In the genomic region with DNA sequence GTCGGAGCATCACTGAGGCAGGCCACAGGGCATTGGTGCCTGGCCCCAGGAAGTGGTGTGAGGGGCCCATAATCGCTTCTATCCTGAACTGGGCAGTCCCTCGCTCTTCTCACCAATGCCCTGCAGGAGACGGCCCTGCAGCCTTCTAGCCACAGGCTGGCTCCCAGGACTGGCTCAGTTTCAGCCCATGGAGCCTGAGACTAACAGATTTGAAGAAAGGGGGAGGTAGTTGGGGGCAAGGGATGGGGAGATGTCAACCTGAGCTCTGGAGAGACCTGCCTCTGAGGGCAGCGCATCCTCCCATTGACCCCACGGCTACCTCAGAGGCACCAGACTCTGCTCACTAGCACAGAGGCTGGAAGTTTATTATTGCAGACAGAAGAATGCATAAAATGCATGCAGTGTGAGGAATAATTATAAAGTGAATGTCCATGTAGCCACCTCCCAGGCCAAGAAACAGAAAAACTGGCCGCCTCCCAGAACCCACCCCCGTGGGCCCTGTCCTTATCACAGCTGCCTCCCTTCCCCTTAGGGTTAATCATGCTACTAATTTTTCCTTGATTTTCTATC, we compare ENCODE assay signal across 26 cellular contexts. TPM values are rescaled to one million over a fixed set of nuclear protein-coding genes. Genes with fewer than 3 reads are reported as not detected.
DNase-seq lines count a peak whose midpoint lies in the region; ATAC-seq and TF ChIP-seq lines count a peak whose summit lies in the region.
"Had no signal": no experiment of that assay in that cellular context is flagged by ENCODE, and none has a peak within 500 bp of the region (broad histone marks: within the 10 kb centered on the region; RNA-seq: fewer than 3 reads in every experiment).

No MANE protein-coding gene starts in this region.

- 83 to 84% methylated on average over 4 to 8 of the region's 8 CpGs for WGBS in transverse colon (ENCODE audit: low coverage in 1 of 2), 2 donors

- H3K9ac ChIP-seq in muscle layer of colon (ENCODE audit: low read length) = no peak overlapping the region

- in situ Hi-C loops in transverse colon (cut with MboI; ENCODE audit: low pct_ligation_motif_present in 1 of 4, low pct_unique_long_range_greater_than_20kb in 1 of 4, low sequenced_read_pairs in 3 of 4) = no loop called here

- H3K9me3 ChIP-seq in muscle layer of colon (ENCODE audit: low read length) (no peaks in the 10 kb centered on the region), transverse colon (no peaks in the 10 kb centered on the region)

- no peak for TF ChIP-seq EP300 in transverse colon (IDR thresholded peaks at IDR 0.05; ENCODE audit: low read depth)

- no peak for TF ChIP-seq POLR2A in transverse colon (IDR thresholded peaks at IDR 0.05)

- H3K27ac ChIP-seq in muscle layer of colon (ENCODE audit: low read depth, low read length) (peak overlapping the region; percentile 85), transverse colon (peak overlapping the region in 3 of 4 donors; percentile 64 to 80 (median 78))
- H3K27ac ChIP-seq: brain microvascular endothelial cell had no signal

- H3K4me3 Mint-ChIP-seq in stimulated activated naive CD8-positive, alpha-beta T cell treated with anti-CD3 and anti-CD28 coated beads, Interleukin-15, amount 100 ng/mL, for 72 hours = no peak overlapping the region
- H3K4me3 Mint-ChIP-seq: activated CD4-positive, alpha-beta memory T cell treated with anti-CD3 and anti-CD28 coated beads, Interleukin-2, amount 10 ng/mL, durations not matched to agents 7 days and 5 days; activated naive CD4-positive, alpha-beta T cell treated with anti-CD3 and anti-CD28 coated beads, Interleukin-2, amount 10 ng/mL, durations not matched to agents 7 days and 5 days; B cell; CD4-positive, alpha-beta memory T cell; IgD-negative memory B cell; naive thymus-derived CD4-positive, alpha-beta T cell had no signal

- H3K4me1 ChIP-seq in muscle layer of colon (ENCODE audit: insufficient read depth, low read length) (peaks cover 51% of the 10 kb centered on the region), transverse colon (peaks cover 0 to 18% (median 7%) of the 10 kb centered on the region in 4 donors)

- peak; percentile 12 for ATAC-seq in stimulated activated naive CD8-positive, alpha-beta T cell treated with anti-CD3 and anti-CD28 coated beads, Interleukin-15, Interleukin-2, amounts not matched to agents 100 U/mL and 50 U/mL, for 24 hours
- no peak for ATAC-seq in stimulated activated naive CD8-positive, alpha-beta T cell treated with anti-CD3 and anti-CD28 coated beads, Interleukin-15, amount 100 ng/mL, for 72 hours
- ATAC-seq in GM18868 (IDR thresholded peaks at IDR 0.05; ENCODE audit: unreplicated experiment) (no peak), GM18520 (IDR thresholded peaks at IDR 0.05; ENCODE audit: unreplicated experiment) (no peak)
- ATAC-seq: naive thymus-derived CD4-positive, alpha-beta T cell had no signal

- no peak for TF ChIP-seq CTCF in choroid plexus epithelial cell (conservative IDR thresholded peaks at IDR 0.05; ENCODE audit: low read depth, low read length)
- no peak for TF ChIP-seq CTCF in transverse colon (IDR thresholded peaks at IDR 0.05)

- no peaks in the 10 kb centered on the region for H3K36me3 ChIP-seq in muscle layer of colon (ENCODE audit: insufficient read depth, low read length)
- H3K36me3 ChIP-seq in transverse colon = no peaks in the 10 kb centered on the region
- H3K36me3 ChIP-seq: brain microvascular endothelial cell had no signal

- no peaks in the 10 kb centered on the region for H3K27me3 ChIP-seq in muscle layer of colon (ENCODE audit: control insufficient read depth in 1 of 2, insufficient read depth in 2 of 2, low read length in 2 of 2)
- H3K27me3 ChIP-seq in transverse colon = no peaks in the 10 kb centered on the region
- H3K27me3 ChIP-seq: brain microvascular endothelial cell had no signal

- H3K4me1 Mint-ChIP-seq in stimulated activated naive CD8-positive, alpha-beta T cell treated with anti-CD3 and anti-CD28 coated beads, Interleukin-15, amount 100 ng/mL, for 72 hours = no peaks in the 10 kb centered on the region
- H3K4me1 Mint-ChIP-seq: activated CD4-positive, alpha-beta memory T cell treated with anti-CD3 and anti-CD28 coated beads, Interleukin-2, amount 10 ng/mL, durations not matched to agents 7 days and 5 days; activated naive CD4-positive, alpha-beta T cell treated with anti-CD3 and anti-CD28 coated beads, Interleukin-2, amount 10 ng/mL, durations not matched to agents 7 days and 5 days; B cell; naive thymus-derived CD4-positive, alpha-beta T cell had no signal

- no peaks in the 10 kb centered on the region for H3K9me3 Mint-ChIP-seq in stimulated activated naive CD8-positive, alpha-beta T cell treated with anti-CD3 and anti-CD28 coated beads, Interleukin-15, amount 100 ng/mL, for 72 hours
- H3K9me3 Mint-ChIP-seq: activated CD4-positive, alpha-beta memory T cell treated with anti-CD3 and anti-CD28 coated beads, Interleukin-2, amount 10 ng/mL, durations not matched to agents 7 days and 5 days; activated naive CD4-positive, alpha-beta T cell treated with anti-CD3 and anti-CD28 coated beads, Interleukin-2, amount 10 ng/mL, durations not matched to agents 7 days and 5 days; CD4-positive, alpha-beta memory T cell; IgD-negative memory B cell had no signal

- intact Hi-C loops in transverse colon (cut with DNase I; ENCODE audit: low total_unique reads) = loop anchor here (5.0 to 10.0 kb wide), 2 partner anchors 132 to 1985 kb away; a partner anchor contains a TSS

- no peaks in the 10 kb centered on the region for H3K27me3 Mint-ChIP-seq in stimulated activated naive CD8-positive, alpha-beta T cell treated with anti-CD3 and anti-CD28 coated beads, Interleukin-15, amount 100 ng/mL, for 72 hours
- H3K27me3 Mint-ChIP-seq: activated CD4-positive, alpha-beta memory T cell treated with anti-CD3 and anti-CD28 coated beads, Interleukin-2, amount 10 ng/mL, durations not matched to agents 7 days and 5 days; B cell; CD4-positive, alpha-beta memory T cell; naive thymus-derived CD4-positive, alpha-beta T cell had no signal

- no peak for DNase-seq in stimulated activated naive CD8-positive, alpha-beta T cell treated with anti-CD3 and anti-CD28 coated beads, Interleukin-15, Interleukin-2, amounts not matched to agents 100 U/mL and 50 U/mL, for 24 hours
- DNase-seq in stimulated activated naive CD8-positive, alpha-beta T cell treated with anti-CD3 and anti-CD28 coated beads, Interleukin-15, amount 100 ng/mL, for 72 hours = no peak
- DNase-seq in choroid plexus epithelial cell (ENCODE audit: low read depth) (peak; percentile 72), transverse colon (no peak), SIG-M5 treated with dmso at 0.1 percent for 504 hours (lab: John Stamatoyannopoulos, UW; ENCODE audit: unreplicated experiment) (no peak)
- DNase-seq: activated CD4-positive, alpha-beta memory T cell treated with anti-CD3 and anti-CD28 coated beads, Interleukin-2, amount 10 ng/mL, durations not matched to agents 7 days and 5 days; activated CD4-positive, CD25-positive, alpha-beta regulatory T cell treated with anti-CD3 and anti-CD28 coated beads, Interleukin-2, amount 50 U/mL, for 72 hours; activated CD8-positive, alpha-beta memory T cell treated with anti-CD3 and anti-CD28 coated beads, Interleukin-2, amount 50 U/mL, for 4 hours; activated naive CD4-positive, alpha-beta T cell treated with anti-CD3 and anti-CD28 coated beads, Interleukin-2, amount 10 ng/mL, durations not matched to agents 7 days and 5 days; brain microvascular endothelial cell; CD4-positive, alpha-beta memory T cell; GOT3; hypothalamus; naive thymus-derived CD4-positive, alpha-beta T cell; NCI-H446 treated with DMSO at 0.1 percent for 48 hours; NCI-H774; retina; small intestine; stimulated activated naive CD4-positive, alpha-beta T cell had no signal

- H3K4me3 ChIP-seq in choroid plexus epithelial cell (ENCODE audit: low read depth, low read length) (no peak overlapping the region), muscle layer of colon (ENCODE audit: low read depth in 1 of 2, low read length in 2 of 2) (no peak overlapping the region), transverse colon (no peak overlapping the region)

- H3K27ac Mint-ChIP-seq in stimulated activated naive CD8-positive, alpha-beta T cell treated with anti-CD3 and anti-CD28 coated beads, Interleukin-15, amount 100 ng/mL, for 72 hours = no peak overlapping the region
- H3K27ac Mint-ChIP-seq: activated CD4-positive, alpha-beta memory T cell treated with anti-CD3 and anti-CD28 coated beads, Interleukin-2, amount 10 ng/mL, durations not matched to agents 7 days and 5 days; activated naive CD4-positive, alpha-beta T cell treated with anti-CD3 and anti-CD28 coated beads, Interleukin-2, amount 10 ng/mL, durations not matched to agents 7 days and 5 days; B cell; CD4-positive, alpha-beta memory T cell; naive thymus-derived CD4-positive, alpha-beta T cell had no signal

RNA-seq across cellular contexts. Expression of a gene that starts 1.4 kb away (rescaled TPM):
- total RNA-seq in transverse colon = 1 to 10 TPM in 2 of 4 donors, under 1 TPM in 1, not detected in 1; 0.79 to 7.1 (median 3.1) TPM
- total RNA-seq: glomerular endothelial cell, RPMI7951 had no signal
